ENCODE assay signal across 19 cellular contexts in genomic region chr22:39809772-39810557, GRCh38.
"Had no signal": no experiment of that assay in that cellular context is flagged by ENCODE, and none has a peak within 500 bp of the region (broad histone marks: within the 10 kb centered on the region; RNA-seq: fewer than 3 reads in every experiment).

No MANE protein-coding gene starts in this region.

- FAIRE-seq: islet of Langerhans had no signal

- H3K4me3 Mint-ChIP-seq: dendritic cell treated with granulocyte-macrophage colony-stimulating factor and Interleukin-4, amounts not matched to agents 40 ng/mL and 50 ng/mL, for 4 days; effector memory CD8-positive, alpha-beta T cell; naive thymus-derived CD4-positive, alpha-beta T cell; nephron progenitor cell; stimulated activated memory B cell treated with anti-CD40 and anti-IgM and Interleukin-4, amounts not matched to agents 10 μg/mL and 1 μg/mL and 100 μg/mL, for 72 hours had no signal

- H3K36me3 Mint-ChIP-seq: stimulated activated memory B cell treated with anti-CD40 and anti-IgM and Interleukin-4, amounts not matched to agents 10 μg/mL and 1 μg/mL and 100 μg/mL, for 72 hours had no signal

- H3K9me3 Mint-ChIP-seq: dendritic cell treated with granulocyte-macrophage colony-stimulating factor and Interleukin-4, amounts not matched to agents 40 ng/mL and 50 ng/mL, for 4 days; effector memory CD8-positive, alpha-beta T cell; naive thymus-derived CD4-positive, alpha-beta T cell; nephron progenitor cell; stimulated activated memory B cell treated with anti-CD40 and anti-IgM and Interleukin-4, amounts not matched to agents 10 μg/mL and 1 μg/mL and 100 μg/mL, for 72 hours had no signal

- ATAC-seq: effector memory CD8-positive, alpha-beta T cell; gastrocnemius medialis; heart right ventricle; left lobe of liver; naive thymus-derived CD4-positive, alpha-beta T cell; psoas muscle; right lobe of liver; stimulated activated memory B cell treated with anti-CD40 and anti-IgM and Interleukin-4, amounts not matched to agents 10 μg/mL and 1 μg/mL and 100 μg/mL, for 72 hours had no signal

- DNase-seq: effector memory CD8-positive, alpha-beta T cell; gastrocnemius medialis; heart right ventricle; hypothalamus; mammary epithelial cell; naive thymus-derived CD4-positive, alpha-beta T cell; nephron progenitor cell; psoas muscle; retina; right lobe of liver; stimulated activated CD4-positive, alpha-beta T cell treated with anti-CD3 and anti-CD28 coated beads, Interleukin-4, amount 100 ng/mL, for 1 hour; stimulated activated CD8-positive, alpha-beta memory T cell treated with anti-CD3 and anti-CD28 coated beads, Interleukin-4, amount 100 ng/mL, for 48 hours; stomach; substantia nigra; transverse colon had no signal
